ENCODE assay signal across 8 cellular contexts in the genomic region with DNA sequence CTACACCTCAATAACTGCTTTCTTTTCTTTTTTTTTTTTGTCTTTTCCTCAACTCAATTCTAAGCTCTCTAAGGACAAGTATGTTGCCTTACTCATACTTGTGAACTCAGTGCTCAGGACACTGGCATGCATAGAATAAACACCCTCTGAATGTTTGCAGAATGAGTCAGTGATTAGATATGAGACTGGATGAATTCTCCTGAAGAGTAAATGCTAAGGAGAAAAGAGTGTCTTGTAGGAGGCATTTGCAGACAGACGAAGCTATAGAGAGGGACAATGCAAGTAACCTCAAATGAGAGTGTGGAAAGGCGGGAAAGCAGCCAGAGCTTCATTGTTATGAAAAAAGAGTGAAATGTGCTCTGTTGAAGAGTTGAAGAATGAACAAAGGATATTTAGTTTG.
DNase-seq lines count a peak whose midpoint lies in the region; ATAC-seq and TF ChIP-seq lines count a peak whose summit lies in the region.

No MANE protein-coding gene starts in this region.

- H3K9me3 ChIP-seq in GM23248 (ENCODE audit: low read depth) (no peaks in the 10 kb centered on the region), SJCRH30 (replicated peaks) (no peaks in the 10 kb centered on the region)

- H3K27me3 ChIP-seq in GM23248 (replicated peaks; ENCODE audit: insufficient read depth) = no peaks in the 10 kb centered on the region
- no peaks in the 10 kb centered on the region for H3K27me3 ChIP-seq in SJCRH30

- peaks cover 8% of the 10 kb centered on the region for H3K4me1 Mint-ChIP-seq in endothelial cell (ENCODE audit: unreplicated experiment)

- no peaks in the 10 kb centered on the region for H3K27me3 Mint-ChIP-seq in endothelial cell (ENCODE audit: unreplicated experiment)

- peaks cover 33% of the 10 kb centered on the region for H3F3A ChIP-seq in GM23248 (ENCODE audit: insufficient read depth)

- H3K27ac Mint-ChIP-seq in endothelial cell (ENCODE audit: unreplicated experiment) = no peak overlapping the region

- no peaks in the 10 kb centered on the region for H4K20me1 ChIP-seq in GM23248 (ENCODE audit: insufficient read depth)

- H3K79me2 ChIP-seq in GM23248 (ENCODE audit: insufficient read depth) = no peaks in the 10 kb centered on the region

- no peaks in the 10 kb centered on the region for H3K36me3 Mint-ChIP-seq in endothelial cell (ENCODE audit: low read depth, unreplicated experiment)

- DNase-seq in GM23248 (peak; percentile 94), SJCRH30 (peak; percentile 13 to 39), fibroblast of the conjunctiva (ENCODE audit: low read depth) (peak; percentile 86), retinal pigment epithelial cell (ENCODE audit: low read depth) (peak; percentile 78), KG1 (lab: John Stamatoyannopoulos, UW) (no peak), endothelial cell (ENCODE audit: low spot score) (no peak)

- H3K4me1 ChIP-seq in GM23248 (ENCODE audit: insufficient read depth) (peaks cover 29% of the 10 kb centered on the region), SJCRH30 (peaks cover 6% of the 10 kb centered on the region; the same call in 1 of the 2 replicates)

- 0 out of 2 replicates have a peak overlapping the region, but pooled peaks have one; percentile 24 for H2AFZ ChIP-seq in GM23248

- H3K9me3 Mint-ChIP-seq in endothelial cell (ENCODE audit: unreplicated experiment) = no peaks in the 10 kb centered on the region

- H3K4me2 ChIP-seq in GM23248 (ENCODE audit: unreplicated experiment) = peak overlapping the region; percentile 26

- H3K36me3 ChIP-seq in GM23248 (ENCODE audit: low read depth) = no peaks in the 10 kb centered on the region
- no peaks in the 10 kb centered on the region for H3K36me3 ChIP-seq in SJCRH30

- in situ Hi-C loops in GM23248 (cut with MboI) = no loop called here

- H3K9me2 ChIP-seq in GM23248 (ENCODE audit: insufficient read depth) = no peaks in the 10 kb centered on the region

- H3K27ac ChIP-seq in GM23248 = peak overlapping the region; percentile 84
- peak overlapping the region; percentile 38; the same call in 1 of the 2 replicates for H3K27ac ChIP-seq in SJCRH30

- no peak for TF ChIP-seq CTCF in retinal pigment epithelial cell (conservative IDR thresholded peaks at IDR 0.05; ENCODE audit: low read depth, low read length)
- TF ChIP-seq CTCF in endothelial cell (IDR thresholded peaks at IDR 0.05; ENCODE audit: unreplicated experiment) = no peak

- WGBS in GM23248 (ENCODE audit: low coverage in 1 of 2, low lambda C conversion rate in 2 of 2, missing lambda C conversion rate in 2 of 2), 2 experiments = 5 to 7% methylated on average over 2 of the region's 2 CpGs

- no peak overlapping the region for H3K9ac ChIP-seq in GM23248

- peak overlapping the region; percentile 11; the same call in 1 of the 2 replicates for H3K4me3 ChIP-seq in GM23248
- H3K4me3 ChIP-seq in SJCRH30 = no peak overlapping the region
- H3K4me3 ChIP-seq in retinal pigment epithelial cell (ENCODE audit: low read length) = no peak overlapping the region

- no peak overlapping the region for H3K4me3 Mint-ChIP-seq in endothelial cell (ENCODE audit: unreplicated experiment)

- ATAC-seq in GM21381 (IDR thresholded peaks at IDR 0.05; ENCODE audit: unreplicated experiment) (no peak), GM18868 (IDR thresholded peaks at IDR 0.05; ENCODE audit: unreplicated experiment) (no peak)

Comparison
In these comparisons a context has a peak if more than half of its experiments do, and no peak if none do; other contexts are left out.
1. DNase-seq: peak in GM23248 (single experiment), SJCRH30 (2 of 2), fibroblast of the conjunctiva (single experiment) and retinal pigment epithelial cell (single experiment); none in KG1 (single experiment) and endothelial cell (single experiment).